13 cellular contexts compared by ENCODE assay signal in the genomic region with DNA sequence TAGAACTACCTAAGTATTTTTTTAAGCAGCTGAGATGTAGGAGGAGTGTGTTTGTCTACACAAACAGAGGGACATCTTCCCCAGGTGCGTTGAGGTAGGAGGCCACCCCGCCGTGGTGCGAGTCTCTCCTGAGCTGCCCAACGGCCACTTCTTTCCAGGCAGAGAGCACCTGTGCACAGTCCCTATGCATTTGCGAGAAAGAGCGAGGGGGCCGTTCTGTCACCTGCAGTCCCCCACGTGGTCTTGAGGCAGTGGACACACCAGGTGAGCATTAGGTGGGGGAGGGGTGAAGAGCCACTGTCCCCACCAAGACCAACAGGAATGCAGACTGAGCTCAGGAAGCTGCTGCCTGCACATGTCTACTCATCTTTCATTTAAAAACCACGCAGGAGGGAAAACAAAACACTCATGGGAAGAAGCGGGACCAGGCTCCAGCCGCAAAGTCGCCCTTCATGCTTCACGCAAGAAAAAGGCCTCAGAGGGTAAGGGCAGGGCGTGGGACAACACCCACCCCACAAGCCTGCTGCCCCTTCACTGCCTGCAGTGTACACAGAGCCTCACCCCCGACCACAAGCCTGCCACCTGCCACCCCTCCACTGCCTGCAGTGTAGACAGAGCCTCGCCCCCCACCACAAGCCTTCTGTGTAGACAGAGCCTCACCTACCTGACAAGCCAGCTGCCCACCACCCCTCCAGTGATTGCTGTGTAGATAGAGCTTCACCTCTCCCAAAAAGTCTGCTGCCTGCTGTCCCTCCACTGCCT.
DNase-seq lines count a peak whose midpoint lies in the region; ATAC-seq and TF ChIP-seq lines count a peak whose summit lies in the region.
"Had no signal": no experiment of that assay in that cellular context is flagged by ENCODE, and none has a peak within 500 bp of the region (broad histone marks: within the 10 kb centered on the region; RNA-seq: fewer than 3 reads in every experiment).

No MANE protein-coding gene starts in this region.

- no peaks in the 10 kb centered on the region for H3K27me3 ChIP-seq in CD8-positive, alpha-beta memory T cell (ENCODE audit: insufficient read depth, low read length, poor library complexity, severe bottlenecking)
- H3K27me3 ChIP-seq in sigmoid colon = no peaks in the 10 kb centered on the region
- H3K27me3 ChIP-seq in adrenal gland = peaks cover 4% of the 10 kb centered on the region

- TF ChIP-seq POLR2A in sigmoid colon (IDR thresholded peaks at IDR 0.05) = no peak
- TF ChIP-seq POLR2A in adrenal gland (IDR thresholded peaks at IDR 0.05) = no peak

- peaks cover 6% of the 10 kb centered on the region for H3K36me3 Mint-ChIP-seq in activated CD4-positive, alpha-beta memory T cell treated with anti-CD3 and anti-CD28 coated beads, Interleukin-2, amount 10 ng/mL, durations not matched to agents 7 days and 5 days (ENCODE audit: low read depth)
- peaks cover 6% of the 10 kb centered on the region for H3K36me3 Mint-ChIP-seq in activated CD4-positive, alpha-beta memory T cell treated with anti-CD3 and anti-CD28 coated beads for 36 hours
- H3K36me3 Mint-ChIP-seq in CD8-positive, alpha-beta memory T cell = peaks cover 0 to 7% (median 0%) of the 10 kb centered on the region in 3 donors
- H3K36me3 Mint-ChIP-seq in activated naive CD8-positive, alpha-beta T cell treated with anti-CD3 and anti-CD28 coated beads, Interleukin-2, amount 10 ng/mL, durations not matched to agents 7 days and 5 days = peaks cover 7% of the 10 kb centered on the region

- ATAC-seq in activated naive CD8-positive, alpha-beta T cell treated with anti-CD3 and anti-CD28 coated beads, Interleukin-2, amount 10 ng/mL, durations not matched to agents 7 days and 5 days (ENCODE audit: low read depth) = no peak
- ATAC-seq: HCT116 had no signal

- H3K4me3 Mint-ChIP-seq in activated CD4-positive, alpha-beta memory T cell treated with anti-CD3 and anti-CD28 coated beads, Interleukin-2, amount 10 ng/mL, durations not matched to agents 7 days and 5 days = no peak overlapping the region
- no peak overlapping the region for H3K4me3 Mint-ChIP-seq in activated CD4-positive, alpha-beta memory T cell treated with anti-CD3 and anti-CD28 coated beads for 36 hours
- peak overlapping the region; percentile 79 to 94 (median 86) for H3K4me3 Mint-ChIP-seq in CD8-positive, alpha-beta memory T cell
- peak overlapping the region; percentile 79 for H3K4me3 Mint-ChIP-seq in activated naive CD8-positive, alpha-beta T cell treated with anti-CD3 and anti-CD28 coated beads, Interleukin-2, amount 10 ng/mL, durations not matched to agents 7 days and 5 days

- H3K27ac Mint-ChIP-seq in activated CD4-positive, alpha-beta memory T cell treated with anti-CD3 and anti-CD28 coated beads, Interleukin-2, amount 10 ng/mL, durations not matched to agents 7 days and 5 days = peak overlapping the region; percentile 89
- H3K27ac Mint-ChIP-seq in activated CD4-positive, alpha-beta memory T cell treated with anti-CD3 and anti-CD28 coated beads for 36 hours = no peak overlapping the region
- peak overlapping the region; percentile 29 to 97 (median 91) for H3K27ac Mint-ChIP-seq in CD8-positive, alpha-beta memory T cell
- peak overlapping the region; percentile 97 for H3K27ac Mint-ChIP-seq in activated naive CD8-positive, alpha-beta T cell treated with anti-CD3 and anti-CD28 coated beads, Interleukin-2, amount 10 ng/mL, durations not matched to agents 7 days and 5 days
- H3K27ac Mint-ChIP-seq: memory B cell had no signal

- POLR2A ChIA-PET in activated CD4-positive, alpha-beta memory T cell treated with anti-CD3 and anti-CD28 coated beads, Interleukin-2, amount 10 ng/mL, durations not matched to agents 7 days and 5 days (lab: Charles Lee) = interaction anchor here (1.6 to 2.1 kb wide), 2 partner anchors 57 to 60 kb away, joined by 4 to 30 read pairs; no protein-coding TSS in a partner anchor
- POLR2A ChIA-PET in activated CD4-positive, alpha-beta memory T cell treated with anti-CD3 and anti-CD28 coated beads for 36 hours (lab: Charles Lee) = no interaction called here
- POLR2A ChIA-PET in CD8-positive, alpha-beta memory T cell (lab: Charles Lee) = interaction anchor here (2.5 kb wide), 1 partner anchor 60 kb away, joined by 40 read pairs; no protein-coding TSS in a partner anchor
- POLR2A ChIA-PET in activated naive CD8-positive, alpha-beta T cell treated with anti-CD3 and anti-CD28 coated beads, Interleukin-2, amount 10 ng/mL, durations not matched to agents 7 days and 5 days (lab: Charles Lee) = interaction anchor here (1.6 to 3.5 kb wide), 4 partner anchors 47 to 141 kb away, joined by 3 to 103 read pairs (median 16); a partner anchor contains a TSS

- WGBS in sigmoid colon, 2 donors = 52 to 67% methylated on average over 17 of the region's 17 CpGs
- 68 to 88% (median 74%) methylated on average over 11 to 17 of the region's 17 CpGs for WGBS in adrenal gland, 4 donors

- H3K4me1 Mint-ChIP-seq in activated CD4-positive, alpha-beta memory T cell treated with anti-CD3 and anti-CD28 coated beads, Interleukin-2, amount 10 ng/mL, durations not matched to agents 7 days and 5 days = peaks cover 35% of the 10 kb centered on the region
- peaks cover 40% of the 10 kb centered on the region for H3K4me1 Mint-ChIP-seq in activated CD4-positive, alpha-beta memory T cell treated with anti-CD3 and anti-CD28 coated beads for 36 hours (ENCODE audit: low read depth)
- peaks cover 52 to 70% (median 53%) of the 10 kb centered on the region in 3 donors for H3K4me1 Mint-ChIP-seq in CD8-positive, alpha-beta memory T cell
- H3K4me1 Mint-ChIP-seq in activated naive CD8-positive, alpha-beta T cell treated with anti-CD3 and anti-CD28 coated beads, Interleukin-2, amount 10 ng/mL, durations not matched to agents 7 days and 5 days = peaks cover 63% of the 10 kb centered on the region

- intact Hi-C loops in activated CD4-positive, alpha-beta memory T cell treated with anti-CD3 and anti-CD28 coated beads for 36 hours (cut with micrococcal nuclease) = loop anchor here (5.0 kb wide), 1 partner anchor 143 kb away; a partner anchor contains a TSS
- intact Hi-C loops in sigmoid colon (cut with DNase I) = no loop called here
- intact Hi-C loops in adrenal gland (cut with DNase I) = no loop called here

- peak overlapping the region; percentile 45 for H3K27ac ChIP-seq in CD8-positive, alpha-beta memory T cell (ENCODE audit: low read depth, low read length)
- H3K27ac ChIP-seq in sigmoid colon (no peak overlapping the region), adrenal gland (no peak overlapping the region)

- peaks cover 12% of the 10 kb centered on the region for H3K9me3 Mint-ChIP-seq in activated CD4-positive, alpha-beta memory T cell treated with anti-CD3 and anti-CD28 coated beads, Interleukin-2, amount 10 ng/mL, durations not matched to agents 7 days and 5 days
- peaks cover 14% of the 10 kb centered on the region for H3K9me3 Mint-ChIP-seq in activated CD4-positive, alpha-beta memory T cell treated with anti-CD3 and anti-CD28 coated beads for 36 hours
- H3K9me3 Mint-ChIP-seq in CD8-positive, alpha-beta memory T cell = peaks cover 0 to 6% (median 0%) of the 10 kb centered on the region in 5 donors
- H3K9me3 Mint-ChIP-seq in activated naive CD8-positive, alpha-beta T cell treated with anti-CD3 and anti-CD28 coated beads, Interleukin-2, amount 10 ng/mL, durations not matched to agents 7 days and 5 days = peaks cover 7% of the 10 kb centered on the region

- H3K27me3 Mint-ChIP-seq in activated CD4-positive, alpha-beta memory T cell treated with anti-CD3 and anti-CD28 coated beads, Interleukin-2, amount 10 ng/mL, durations not matched to agents 7 days and 5 days = peaks cover 18% of the 10 kb centered on the region
- peaks cover 14% of the 10 kb centered on the region for H3K27me3 Mint-ChIP-seq in activated CD4-positive, alpha-beta memory T cell treated with anti-CD3 and anti-CD28 coated beads for 36 hours
- H3K27me3 Mint-ChIP-seq in CD8-positive, alpha-beta memory T cell = peaks cover 0 to 10% of the 10 kb centered on the region in 2 donors
- H3K27me3 Mint-ChIP-seq in activated naive CD8-positive, alpha-beta T cell treated with anti-CD3 and anti-CD28 coated beads, Interleukin-2, amount 10 ng/mL, durations not matched to agents 7 days and 5 days = peaks cover 19% of the 10 kb centered on the region

- TF ChIP-seq CTCF in sigmoid colon (IDR thresholded peaks at IDR 0.05) = no peak
- no peak for TF ChIP-seq CTCF in adrenal gland (IDR thresholded peaks at IDR 0.05)

- H3K36me3 ChIP-seq in CD8-positive, alpha-beta memory T cell (ENCODE audit: insufficient read depth, low read length) = no peaks in the 10 kb centered on the region
- H3K36me3 ChIP-seq in sigmoid colon (no peaks in the 10 kb centered on the region), adrenal gland (replicated peaks in 1 of 2) (no peaks in the 10 kb centered on the region)

- CTCF ChIA-PET in activated CD4-positive, alpha-beta memory T cell treated with anti-CD3 and anti-CD28 coated beads, Interleukin-2, amount 10 ng/mL, durations not matched to agents 7 days and 5 days (lab: Charles Lee) = interaction anchor here (1.6 to 1.9 kb wide), 2 partner anchors 59 to 61 kb away, joined by 7 read pairs; no protein-coding TSS in a partner anchor
- CTCF ChIA-PET in activated CD4-positive, alpha-beta memory T cell treated with anti-CD3 and anti-CD28 coated beads for 36 hours (lab: Charles Lee) = interaction anchor here (1.6 kb wide), 1 partner anchor 59 kb away, joined by 6 read pairs; no protein-coding TSS in a partner anchor
- CTCF ChIA-PET in CD8-positive, alpha-beta memory T cell (lab: Charles Lee) = interaction anchor here (1.1 to 1.6 kb wide), 6 partner anchors 58 to 359 kb away, joined by 4 to 7 read pairs (median 6); a partner anchor contains a TSS

- no peak for TF ChIP-seq EP300 in sigmoid colon (IDR thresholded peaks at IDR 0.05)

- H3K4me3 ChIP-seq in CD8-positive, alpha-beta memory T cell (ENCODE audit: low read length) = peak overlapping the region; percentile 36
- no peak overlapping the region for H3K4me3 ChIP-seq in sigmoid colon
- no peak overlapping the region for H3K4me3 ChIP-seq in adrenal gland

- peaks cover 51% of the 10 kb centered on the region for H3K4me1 ChIP-seq in CD8-positive, alpha-beta memory T cell (ENCODE audit: insufficient read depth, low read length)
- H3K4me1 ChIP-seq in sigmoid colon = peaks cover 0 to 26% (median 17%) of the 10 kb centered on the region in 4 donors
- H3K4me1 ChIP-seq in adrenal gland (replicated peaks in 1 of 2) = peaks cover 0 to 6% of the 10 kb centered on the region in 2 donors

- H3K9me3 ChIP-seq in CD8-positive, alpha-beta memory T cell (ENCODE audit: low read length) = no peaks in the 10 kb centered on the region
- H3K9me3 ChIP-seq in sigmoid colon (no peaks in the 10 kb centered on the region), adrenal gland (replicated peaks in 1 of 3) (no peaks in the 10 kb centered on the region)

- no peak for DNase-seq in activated CD4-positive, alpha-beta memory T cell treated with anti-CD3 and anti-CD28 coated beads, Interleukin-2, amount 10 ng/mL, durations not matched to agents 7 days and 5 days
- DNase-seq in activated CD4-positive, alpha-beta memory T cell treated with anti-CD3 and anti-CD28 coated beads for 36 hours = no peak
- DNase-seq in CD8-positive, alpha-beta memory T cell = no peak
- DNase-seq in activated naive CD8-positive, alpha-beta T cell treated with anti-CD3 and anti-CD28 coated beads, Interleukin-2, amount 10 ng/mL, durations not matched to agents 7 days and 5 days = no peak
- DNase-seq in sigmoid colon (peak; percentile 55), NCI-H2107 treated with DMSO at 0.1 percent for 48 hours (lab: John Stamatoyannopoulos, UW; ENCODE audit: unreplicated experiment) (no peak), GF-D8 (lab: John Stamatoyannopoulos, UW) (no peak), adrenal gland (no peak)
- DNase-seq: amniotic stem cell, DMS 273 treated with DMSO at 0.1 percent for 48 hours, NCI-H526 treated with DMSO at 0.1 percent for 48 hours had no signal

Comparison
In these comparisons a context has a peak if more than half of its experiments do, and no peak if none do; other contexts are left out.
1. H3K4me3 Mint-ChIP-seq: peak in CD8-positive, alpha-beta memory T cell (7 of 7) and activated naive CD8-positive, alpha-beta T cell treated with anti-CD3 and anti-CD28 coated beads, Interleukin-2, amount 10 ng/mL, durations not matched to agents 7 days and 5 days (single experiment); none in activated CD4-positive, alpha-beta memory T cell treated with anti-CD3 and anti-CD28 coated beads, Interleukin-2, amount 10 ng/mL, durations not matched to agents 7 days and 5 days (single experiment) and activated CD4-positive, alpha-beta memory T cell treated with anti-CD3 and anti-CD28 coated beads for 36 hours (single experiment).